ENCODE assay signal across 11 cellular contexts in genomic region chr1:210293191-210293607, GRCh38. TPM values are rescaled to one million over a fixed set of nuclear protein-coding genes. Genes with fewer than 3 reads are reported as not detected.
DNase-seq lines count a peak whose midpoint lies in the region; ATAC-seq, FAIRE-seq and TF ChIP-seq lines count a peak whose summit lies in the region.
"Had no signal": no experiment of that assay in that cellular context is flagged by ENCODE, and none has a peak within 500 bp of the region (broad histone marks: within the 10 kb centered on the region; RNA-seq: fewer than 3 reads in every experiment).

No MANE protein-coding gene starts in this region.

- no peak for ATAC-seq in WTC11
- ATAC-seq in psoas muscle = peak in 3 of 4 donors; percentile 50 to 59 (median 51)
- ATAC-seq in GM18502 (IDR thresholded peaks at IDR 0.05; ENCODE audit: poor library complexity, unreplicated experiment) = no peak

- no peak for FAIRE-seq in GM19239 (lab: Jason Lieb, UNC)

- H3K27ac ChIP-seq in left ventricle myocardium inferior (replicated peaks) (peak overlapping the region; percentile 75), psoas muscle (peak overlapping the region; percentile 66)

- DNase-seq in Caco-2 (no peak), WTC11 (ENCODE audit: low spot score) (no peak), left ventricle myocardium inferior (peak; percentile 76), psoas muscle (peak; percentile 58 to 74), NCI-H1694 treated with DMSO at 0.1 percent for 48 hours (lab: John Stamatoyannopoulos, UW) (no peak), GM19239 (ENCODE audit: insufficient read length, low spot score) (no peak)
- DNase-seq in activated CD8-positive, alpha-beta memory T cell treated with anti-CD3 and anti-CD28 coated beads, Interleukin-2, amount 50 U/mL, for 48 hours = no peak
- DNase-seq: DND-41, HCEC 1CT, NCI-H2029 treated with DMSO at 0.1 percent for 48 hours had no signal

- intact Hi-C loops in Caco-2 (cut with micrococcal nuclease; ENCODE audit: unreplicated experiment) (loop anchor here (2.0 kb wide), 1 partner anchor 18 kb away; no protein-coding TSS in a partner anchor), left ventricle myocardium inferior (cut with micrococcal nuclease) (loop anchor here (10.0 kb wide), 1 partner anchor 58 kb away; the partner anchor contains the start of gene SERTAD4), psoas muscle (cut with DNase I) (no loop called here)

- no peaks in the 10 kb centered on the region for H3K36me3 ChIP-seq in Caco-2 (ENCODE audit: control insufficient read depth, insufficient read depth, low read length)
- no peaks in the 10 kb centered on the region for H3K36me3 ChIP-seq in left ventricle myocardium inferior
- H3K36me3 ChIP-seq in psoas muscle (ENCODE audit: insufficient read depth in 1 of 2, low read depth in 1 of 2) = no peaks in the 10 kb centered on the region

- H3K4me3 ChIP-seq in Caco-2 (ENCODE audit: low read depth, low read length) = peak overlapping the region; percentile 37
- peak overlapping the region; percentile 63 for H3K4me3 ChIP-seq in left ventricle myocardium inferior
- peak overlapping the region; percentile 69 for H3K4me3 ChIP-seq in psoas muscle

- H3K27ac Mint-ChIP-seq in Caco-2 (ENCODE audit: unreplicated experiment) (peak overlapping the region; percentile 54), WTC11 (no peak overlapping the region)

- H3K4me3 Mint-ChIP-seq in Caco-2 (ENCODE audit: unreplicated experiment) = peak overlapping the region; percentile 73
- peak overlapping the region; percentile 63 for H3K4me3 Mint-ChIP-seq in WTC11

- no TSS peak for BruUV-seq in Caco-2 (replicated peaks; lab: Mats Ljungman, UMichigan)

- no peak for TF ChIP-seq CTCF in Caco-2 (IDR thresholded peaks at IDR 0.05; ENCODE audit: insufficient read depth in 1 of 2, low read depth in 1 of 2, low read length in 1 of 2, severe bottlenecking in 1 of 2, unreplicated experiment in 1 of 2)
- no peak for TF ChIP-seq CTCF in WTC11 (IDR thresholded peaks at IDR 0.05)
- TF ChIP-seq CTCF in left ventricle myocardium inferior (IDR thresholded peaks at IDR 0.05; ENCODE audit: borderline replicate concordance) = no peak
- no peak for TF ChIP-seq CTCF in psoas muscle (IDR thresholded peaks at IDR 0.05)

- CTCF ChIA-PET in Caco-2 (lab: Charles Lee) (interaction anchor here (0.8 to 1.0 kb wide), 2 partner anchors 10 to 18 kb away, joined by 3 read pairs; no protein-coding TSS in a partner anchor), WTC11 (lab: Charles Lee) (interaction anchor here (0.6 to 3.0 kb wide), 14 partner anchors 9 to 122 kb away, joined by 3 to 30 read pairs (median 8); no protein-coding TSS in a partner anchor)

- H3K4me1 ChIP-seq in Caco-2 = no peaks in the 10 kb centered on the region
- H3K4me1 ChIP-seq in left ventricle myocardium inferior = peaks cover 52% of the 10 kb centered on the region
- H3K4me1 ChIP-seq in psoas muscle = peaks cover 12% of the 10 kb centered on the region

- H3K36me3 Mint-ChIP-seq in Caco-2 (ENCODE audit: insufficient read depth, unreplicated experiment) = no peaks in the 10 kb centered on the region
- no peaks in the 10 kb centered on the region for H3K36me3 Mint-ChIP-seq in WTC11

- H3K27me3 Mint-ChIP-seq in Caco-2 (ENCODE audit: insufficient read depth, unreplicated experiment) (no peaks in the 10 kb centered on the region), WTC11 (ENCODE audit: low read depth) (peaks cover 36% of the 10 kb centered on the region)

- no peaks in the 10 kb centered on the region for H3K9me3 ChIP-seq in Caco-2
- no peaks in the 10 kb centered on the region for H3K9me3 ChIP-seq in left ventricle myocardium inferior (replicated peaks)
- H3K9me3 ChIP-seq in psoas muscle = no peaks in the 10 kb centered on the region

- H3K27me3 ChIP-seq in Caco-2 (replicated peaks; ENCODE audit: control insufficient read depth, insufficient read depth, low read length) (no peaks in the 10 kb centered on the region), left ventricle myocardium inferior (ENCODE audit: low read depth) (peaks cover 6% of the 10 kb centered on the region), psoas muscle (ENCODE audit: insufficient read depth in 3 of 3, low read length in 2 of 3) (no peaks in the 10 kb centered on the region)

- H3K4me1 Mint-ChIP-seq in Caco-2 (ENCODE audit: low read depth, unreplicated experiment) (peaks cover 6% of the 10 kb centered on the region), WTC11 (peaks cover 41% of the 10 kb centered on the region)

- H3K9me3 Mint-ChIP-seq in Caco-2 (ENCODE audit: unreplicated experiment) (no peaks in the 10 kb centered on the region), WTC11 (peaks cover 3% of the 10 kb centered on the region; the same call in 1 of the 2 replicates)

- 18 to 35% (median 33%) methylated on average over 7 of the region's 7 CpGs for WGBS in psoas muscle, 3 donors

- POLR2A ChIA-PET in Caco-2 (lab: Charles Lee) = no interaction called here
- POLR2A ChIA-PET in WTC11 (lab: Charles Lee) = interaction anchor here (0.8 to 2.2 kb wide), 2 partner anchors 42 to 51 kb away, joined by 3 to 17 read pairs; no protein-coding TSS in a partner anchor

TF ChIP-seq in WTC11, 78 proteins besides CTCF, POLR2A, EP300 and RAD21 (continues in another document):
- TF ChIP-seq ZNF416 (CRISPR knock-in tag; IDR thresholded peaks at IDR 0.05) (no peak), AFF4 (CRISPR knock-in tag; IDR thresholded peaks at IDR 0.05; ENCODE audit: borderline replicate concordance) (no peak), AR (CRISPR knock-in tag; IDR thresholded peaks at IDR 0.05) (no peak), ZBTB43 (CRISPR knock-in tag; IDR thresholded peaks at IDR 0.05) (no peak), MLX (CRISPR knock-in tag; IDR thresholded peaks at IDR 0.05) (no peak)

RNA-seq across cellular contexts. Expression of gene HHAT, which starts 35.5 kb away (rescaled TPM):
- total RNA-seq in Caco-2 (2022) = 3.9 and 4.3 TPM in 2 replicates
- 0.39 to 0.69 TPM (median 0.66 TPM) in 3 replicates for total RNA-seq in WTC11 (2021)
- 2.1 TPM for total RNA-seq in left ventricle myocardium inferior
- total RNA-seq in psoas muscle = under 1 TPM; 0.12 to 0.64 (median 0.17) TPM
- polyA plus RNA-seq in psoas muscle = under 1 TPM; 0.11 to 0.17 (median 0.16) TPM

Comparison
In these comparisons a context has a peak if more than half of its experiments do, and no peak if none do; other contexts are left out.
1. DNase-seq: peak in left ventricle myocardium inferior (single experiment) and psoas muscle (2 of 2); none in Caco-2 (0 of 2), WTC11 (single experiment), activated CD8-positive, alpha-beta memory T cell treated with anti-CD3 and anti-CD28 coated beads, Interleukin-2, amount 50 U/mL, for 48 hours (single experiment), NCI-H1694 treated with DMSO at 0.1 percent for 48 hours (single experiment) and GM19239 (single experiment).
2. ATAC-seq: peak in psoas muscle (3 of 4); none in WTC11 (single experiment) and GM18502 (single experiment).
3. intact Hi-C loops: an anchor here in Caco-2 (2.0 kb wide) and left ventricle myocardium inferior (10.0 kb wide); none called in psoas muscle.
4. Peak in every context shown above with its lines, with median percentiles within 50 percentile points of each other: H3K4me3 ChIP-seq.